Comparison of ENCODE assay signal across 11 cellular contexts in the genomic region with DNA sequence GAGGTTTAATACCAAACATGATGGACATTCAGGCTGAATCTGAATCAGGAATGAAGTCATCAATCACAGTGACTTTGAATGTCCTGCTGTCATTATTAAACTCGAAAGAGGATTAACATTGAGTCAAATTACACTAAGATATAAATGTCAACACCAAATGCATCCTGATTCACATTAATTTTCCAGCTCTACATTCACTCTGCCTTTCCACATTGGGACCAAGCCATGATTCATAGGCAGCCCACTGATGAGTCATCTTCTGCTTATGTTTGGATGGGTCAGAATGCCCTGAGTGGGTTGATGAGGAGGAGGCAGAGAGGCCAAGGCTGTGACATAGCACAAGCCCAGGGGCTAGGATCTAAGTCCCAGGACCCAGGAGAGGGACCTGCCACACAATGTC.
A peak's percentile ranks its signal among the peaks of the same experiment; 100 is the strongest.
DNase-seq lines count a peak whose midpoint lies in the region; ATAC-seq and TF ChIP-seq lines count a peak whose summit lies in the region.
"Had no signal": no experiment of that assay in that cellular context is flagged by ENCODE, and none has a peak within 500 bp of the region (broad histone marks: within the 10 kb centered on the region; RNA-seq: fewer than 3 reads in every experiment).

No MANE protein-coding gene starts in this region.

- no peaks in the 10 kb centered on the region for H3K9me3 ChIP-seq in uterus

- POLR2A ChIA-PET in activated naive CD8-positive, alpha-beta T cell treated with anti-CD3 and anti-CD28 coated beads, Interleukin-2, amount 10 ng/mL, durations not matched to agents 7 days and 5 days (lab: Charles Lee) = no interaction called here

- H3K27ac ChIP-seq in uterus = no peak overlapping the region

- no peaks in the 10 kb centered on the region for H3K36me3 ChIP-seq in uterus

- H3K27me3 ChIP-seq in uterus = no peaks in the 10 kb centered on the region

- no peak for TF ChIP-seq CTCF in uterus (IDR thresholded peaks at IDR 0.05)

- H3K4me3 Mint-ChIP-seq in activated naive CD8-positive, alpha-beta T cell treated with anti-CD3 and anti-CD28 coated beads, Interleukin-2, amount 10 ng/mL, durations not matched to agents 7 days and 5 days = no peak overlapping the region
- H3K4me3 Mint-ChIP-seq: memory B cell had no signal

- H3K27me3 Mint-ChIP-seq in activated naive CD8-positive, alpha-beta T cell treated with anti-CD3 and anti-CD28 coated beads, Interleukin-2, amount 10 ng/mL, durations not matched to agents 7 days and 5 days = no peaks in the 10 kb centered on the region
- H3K27me3 Mint-ChIP-seq: memory B cell had no signal

- peaks cover 24% of the 10 kb centered on the region for H3K4me1 Mint-ChIP-seq in activated naive CD8-positive, alpha-beta T cell treated with anti-CD3 and anti-CD28 coated beads, Interleukin-2, amount 10 ng/mL, durations not matched to agents 7 days and 5 days

- H3K27ac Mint-ChIP-seq in activated naive CD8-positive, alpha-beta T cell treated with anti-CD3 and anti-CD28 coated beads, Interleukin-2, amount 10 ng/mL, durations not matched to agents 7 days and 5 days = peak overlapping the region; percentile 43
- H3K27ac Mint-ChIP-seq: memory B cell had no signal

- intact Hi-C loops in uterus (cut with DNase I; ENCODE audit: low total_unique reads) = no loop called here

- TF ChIP-seq POLR2A in uterus (IDR thresholded peaks at IDR 0.05) = no peak

- H3K9me3 Mint-ChIP-seq in activated naive CD8-positive, alpha-beta T cell treated with anti-CD3 and anti-CD28 coated beads, Interleukin-2, amount 10 ng/mL, durations not matched to agents 7 days and 5 days = peaks cover 4% of the 10 kb centered on the region
- H3K9me3 Mint-ChIP-seq: memory B cell had no signal

- H3K4me3 ChIP-seq in uterus = no peak overlapping the region

- peaks cover 4% of the 10 kb centered on the region for H3K36me3 Mint-ChIP-seq in activated naive CD8-positive, alpha-beta T cell treated with anti-CD3 and anti-CD28 coated beads, Interleukin-2, amount 10 ng/mL, durations not matched to agents 7 days and 5 days
- H3K36me3 Mint-ChIP-seq: memory B cell had no signal

- ATAC-seq in activated naive CD8-positive, alpha-beta T cell treated with anti-CD3 and anti-CD28 coated beads, Interleukin-2, amount 10 ng/mL, durations not matched to agents 7 days and 5 days (ENCODE audit: low read depth) = no peak

- no peaks in the 10 kb centered on the region for H3K4me1 ChIP-seq in uterus

- peak; percentile 47 for DNase-seq in AG20443 (ENCODE audit: low spot score)
- peak; percentile 21 for DNase-seq in HT-29 (ENCODE audit: low spot score)
- no peak for DNase-seq in activated naive CD8-positive, alpha-beta T cell treated with anti-CD3 and anti-CD28 coated beads, Interleukin-2, amount 10 ng/mL, durations not matched to agents 7 days and 5 days
- peak; percentile 65 for DNase-seq in islet precursor cell
- no peak for DNase-seq in uterus
- no peak for DNase-seq in SIG-M5 (lab: John Stamatoyannopoulos, UW)
- no peak for DNase-seq in NCI-H345 treated with DMSO at 0.1 percent for 48 hours (lab: John Stamatoyannopoulos, UW; ENCODE audit: unreplicated experiment)
- DNase-seq in NCI-H510A treated with DMSO at 0.1 percent for 48 hours (lab: John Stamatoyannopoulos, UW) = no peak
- DNase-seq: DMS 273 treated with DMSO at 0.1 percent for 48 hours, NCI-H2227 treated with DMSO at 0.1 percent for 48 hours had no signal

Comparison
In these comparisons a context has a peak if more than half of its experiments do, and no peak if none do; other contexts are left out.
1. DNase-seq: peak in AG20443 (single experiment), HT-29 (single experiment) and islet precursor cell (single experiment); none in activated naive CD8-positive, alpha-beta T cell treated with anti-CD3 and anti-CD28 coated beads, Interleukin-2, amount 10 ng/mL, durations not matched to agents 7 days and 5 days (single experiment), uterus (0 of 2), SIG-M5 (single experiment), NCI-H345 treated with DMSO at 0.1 percent for 48 hours (single experiment) and NCI-H510A treated with DMSO at 0.1 percent for 48 hours (single experiment).